In genomic region chr17:82388223-82388921, GRCh38 we compare ENCODE assay signal across 17 cellular contexts. TPM values are rescaled to one million over a fixed set of nuclear protein-coding genes. Genes with fewer than 3 reads are reported as not detected.
DNase-seq lines count a peak whose midpoint lies in the region; ATAC-seq and TF ChIP-seq lines count a peak whose summit lies in the region.
"Had no signal": no experiment of that assay in that cellular context is flagged by ENCODE, and none has a peak within 500 bp of the region (broad histone marks: within the 10 kb centered on the region; RNA-seq: fewer than 3 reads in every experiment).

No MANE protein-coding gene starts in this region.

- WGBS in hepatocyte (ENCODE audit: low lambda C conversion rate, missing lambda C conversion rate): 89% methylated on average over 31 of the region's 34 CpGs
- WGBS in transverse colon (ENCODE audit: low coverage in 1 of 2), 2 donors: 60% methylated on average over 2 to 30 of the region's 34 CpGs

- TF ChIP-seq EP300 in transverse colon (IDR thresholded peaks at IDR 0.05; ENCODE audit: low read depth): no peak

- no peaks in the 10 kb centered on the region for H3K79me2 ChIP-seq in hepatocyte

- no peak overlapping the region for H3K4me3 ChIP-seq in hepatocyte
- no peak overlapping the region for H3K4me3 ChIP-seq in transverse colon
- H3K4me3 ChIP-seq: testis had no signal

- TF ChIP-seq CTCF in hepatocyte (IDR thresholded peaks at IDR 0.05; ENCODE audit: poor library complexity) (no peak), transverse colon (IDR thresholded peaks at IDR 0.05) (peak in 1 of 5 experiments; percentile 9)

- no peaks in the 10 kb centered on the region for H4K20me1 ChIP-seq in hepatocyte (ENCODE audit: insufficient read depth, poor library complexity, severe bottlenecking)

- no peak for ATAC-seq in GM21723 (IDR thresholded peaks at IDR 0.05; ENCODE audit: unreplicated experiment)
- ATAC-seq in HG02642 (IDR thresholded peaks at IDR 0.05; ENCODE audit: poor library complexity, unreplicated experiment): no peak
- ATAC-seq: T-cell had no signal

- intact Hi-C loops in transverse colon (cut with DNase I; ENCODE audit: low total_unique reads): no loop called here

- H3K4me1 ChIP-seq in hepatocyte (ENCODE audit: insufficient read depth): peaks cover 14% of the 10 kb centered on the region
- H3K4me1 ChIP-seq in transverse colon: peaks cover 0 to 16% (median 10%) of the 10 kb centered on the region in 4 donors

- in situ Hi-C loops in transverse colon (cut with MboI; ENCODE audit: low pct_ligation_motif_present in 1 of 4, low pct_unique_long_range_greater_than_20kb in 1 of 4, low sequenced_read_pairs in 3 of 4): no loop called here

- H3K9me2 ChIP-seq in hepatocyte (replicated peaks; ENCODE audit: insufficient read depth): no peaks in the 10 kb centered on the region

- H3K27me3 ChIP-seq in hepatocyte: no peaks in the 10 kb centered on the region
- H3K27me3 ChIP-seq in transverse colon: peaks cover 50% of the 10 kb centered on the region
- H3K27me3 ChIP-seq: testis had no signal

- H2AFZ ChIP-seq in hepatocyte: no peak overlapping the region

- no peak overlapping the region for H3K4me2 ChIP-seq in hepatocyte

- H3K27ac ChIP-seq in hepatocyte (no peak overlapping the region), transverse colon (no peak overlapping the region)
- H3K27ac ChIP-seq: testis had no signal

- DNase-seq in NCI-H748 (lab: John Stamatoyannopoulos, UW; ENCODE audit: unreplicated experiment): peak; percentile 45
- no peak for DNase-seq in NCI-H748 treated with DMSO at 0.1 percent for 48 hours (lab: John Stamatoyannopoulos, UW)
- DNase-seq in SW480 (ENCODE audit: low spot score): peak; percentile 31
- DNase-seq in hepatocyte (ENCODE audit: low spot score): peak; percentile 2
- DNase-seq in transverse colon: peak; percentile 65
- no peak for DNase-seq in anterior cingulate cortex (lab: John Stamatoyannopoulos, UW)
- DNase-seq: 8988T; activated CD4-positive, alpha-beta memory T cell treated with anti-CD3 and anti-CD28 coated beads for 36 hours; activated effector memory CD4-positive, alpha-beta T cell treated with anti-CD3 and anti-CD28 coated beads, Interleukin-2, amount 50 U/mL, for 16 hours; COR-L47; head of caudate nucleus; NCI-H1930; T-cell; testis had no signal

- no peaks in the 10 kb centered on the region for H3K9me3 ChIP-seq in hepatocyte (ENCODE audit: low read depth)
- no peaks in the 10 kb centered on the region for H3K9me3 ChIP-seq in transverse colon
- H3K9me3 ChIP-seq: testis had no signal

- H3K36me3 ChIP-seq in hepatocyte (replicated peaks; ENCODE audit: insufficient read depth, low read depth) (no peaks in the 10 kb centered on the region), transverse colon (no peaks in the 10 kb centered on the region)

- no peak for TF ChIP-seq POLR2A in transverse colon (IDR thresholded peaks at IDR 0.05)

RNA-seq across cellular contexts. Expression of gene UTS2R, which starts 16.8 kb away (rescaled TPM):
- total RNA-seq in hepatocyte (0.10 TPM in 1 of 2 replicates, not detected in the other), transverse colon (under 1 TPM in 1 of 4 donors, not detected in 3; 0.48 TPM)
- polyA plus RNA-seq in hepatocyte: not detected in 2 replicates
- total RNA-seq: activated CD4-positive, alpha-beta memory T cell treated with anti-CD3 and anti-CD28 coated beads for 36 hours; lower leg skin; T-cell had no signal

RNA-seq across cellular contexts. Expression of gene TEX19, which starts 29.3 kb away (rescaled TPM):
- not detected in 2 replicates for total RNA-seq in hepatocyte
- not detected in 2 replicates for polyA plus RNA-seq in hepatocyte
- total RNA-seq in transverse colon: not detected
- total RNA-seq: activated CD4-positive, alpha-beta memory T cell treated with anti-CD3 and anti-CD28 coated beads for 36 hours; lower leg skin; T-cell had no signal

RNA-seq across cellular contexts. Expression of gene HEXD, which starts 29.8 kb away (rescaled TPM):
- total RNA-seq in hepatocyte: 27.7 and 32.6 TPM in 2 replicates
- polyA plus RNA-seq in hepatocyte: 46.0 and 58.0 TPM in 2 replicates
- total RNA-seq in transverse colon: 100 to 1,000 TPM in 2 of 4 donors, 10 to 100 TPM in 2; 45.5 to 258 (median 102) TPM

RNA-seq across cellular contexts. Expression of gene OGFOD3, which starts 30.0 kb away (rescaled TPM):
- total RNA-seq in hepatocyte (30.5 and 33.4 TPM in 2 replicates), transverse colon (10 to 100 TPM in 3 of 4 donors, 1 to 10 TPM in 1; 7.9 to 27.5 (median 25.9) TPM)
- 25.4 and 25.7 TPM in 2 replicates for polyA plus RNA-seq in hepatocyte

RNA-seq across cellular contexts. Expression of gene SECTM1, which starts 54.8 kb away (rescaled TPM):
- total RNA-seq in hepatocyte: 9.3 and 9.7 TPM in 2 replicates
- polyA plus RNA-seq in hepatocyte: 9.9 and 15.0 TPM in 2 replicates
- 100 to 1,000 TPM in 2 of 4 donors, 10 to 100 TPM in 1, 1 to 10 TPM in 1; 5.8 to 127 (median 107) TPM for total RNA-seq in transverse colon

Comparison
In these comparisons a context has a peak if more than half of its experiments do, and no peak if none do; other contexts are left out.
1. DNase-seq: peak in NCI-H748 (single experiment), SW480 (single experiment), hepatocyte (single experiment) and transverse colon (single experiment); none in NCI-H748 treated with DMSO at 0.1 percent for 48 hours (single experiment) and anterior cingulate cortex (0 of 58).